28 cellular contexts compared by ENCODE assay signal in genomic region chr16:7016986-7017385, GRCh38.
"Had no signal": no experiment of that assay in that cellular context is flagged by ENCODE, and none has a peak within 500 bp of the region (broad histone marks: within the 10 kb centered on the region; RNA-seq: fewer than 3 reads in every experiment).

No MANE protein-coding gene starts in this region.

- ATAC-seq: activated CD8-positive, alpha-beta memory T cell treated with anti-CD3 and anti-CD28 coated beads, Interleukin-2, amount 10 ng/mL, durations not matched to agents 7 days and 5 days; activated CD8-positive, alpha-beta T cell treated with anti-CD3 and anti-CD28 coated beads, Interleukin-2, amount 10 ng/mL, durations not matched to agents 7 days and 5 days; activated naive CD8-positive, alpha-beta T cell treated with anti-CD3 and anti-CD28 coated beads, Interleukin-2, amount 50 U/mL, for 24 hours; body of pancreas had no signal

- H3K27ac ChIP-seq: body of pancreas, brain microvascular endothelial cell, breast epithelium, VCaP had no signal

- H3K4me3 ChIP-seq: body of pancreas, breast epithelium had no signal

- DNase-seq: activated B cell treated with CpG ODN at 0.5 μM for 24 hours; activated CD4-positive, alpha-beta memory T cell treated with anti-CD3 and anti-CD28 coated beads, Interleukin-2, amount 10 ng/mL, durations not matched to agents 7 days and 5 days; activated CD4-positive, alpha-beta T cell treated with anti-CD3 and anti-CD28 coated beads for 4 hours; activated CD4-positive, alpha-beta T cell treated with anti-CD3 and anti-CD28 coated beads, Interleukin-2, amount 10 ng/mL, durations not matched to agents 7 days and 5 days; activated CD4-positive, alpha-beta T cell treated with anti-CD3 and anti-CD28 coated beads, Interleukin-2, amount 50 U/mL, for 48 hours; activated CD4-positive, CD25-positive, alpha-beta regulatory T cell treated with anti-CD3 and anti-CD28 coated beads, Interleukin-2, amount 50 U/mL, for 72 hours; activated CD8-positive, alpha-beta memory T cell treated with anti-CD3 and anti-CD28 coated beads for 24 hours; activated CD8-positive, alpha-beta memory T cell treated with anti-CD3 and anti-CD28 coated beads, Interleukin-2, amount 10 ng/mL, durations not matched to agents 7 days and 5 days; activated CD8-positive, alpha-beta memory T cell treated with anti-CD3 and anti-CD28 coated beads, Interleukin-2, amount 50 U/mL, for 48 hours; activated CD8-positive, alpha-beta T cell treated with anti-CD3 and anti-CD28 coated beads, Interleukin-2, amount 10 ng/mL, durations not matched to agents 7 days and 5 days; activated effector memory CD4-positive, alpha-beta T cell treated with Interleukin-2 at 50 U/mL for 16 hours; activated gamma-delta T cell; activated naive CD4-positive, alpha-beta T cell treated with anti-CD3 and anti-CD28 coated beads, Interleukin-2, amount 10 ng/mL, durations not matched to agents 7 days and 5 days; activated naive CD4-positive, alpha-beta T cell treated with Interleukin-2 at 50 U/mL for 16 hours; activated naive CD8-positive, alpha-beta T cell treated with anti-CD3 and anti-CD28 coated beads, Interleukin-2, amount 10 ng/mL, durations not matched to agents 7 days and 5 days; activated naive CD8-positive, alpha-beta T cell treated with anti-CD3 and anti-CD28 coated beads, Interleukin-2, amount 50 U/mL, for 24 hours; activated T-cell treated with anti-CD3 and anti-CD28 coated beads, Interleukin-2, amount 50 U/mL, for 24 hours; activated T-cell treated with anti-CD3 and anti-CD28 coated beads, Interleukin-2, amount 50 U/mL, for 48 hours; amniotic stem cell; aorta; body of pancreas; brain microvascular endothelial cell; central memory CD4-positive, alpha-beta T cell; T-helper 1 cell; T-helper 2 cell; T-helper 9 cell had no signal

- H3K4me1 ChIP-seq: body of pancreas, breast epithelium had no signal

- H3K36me3 ChIP-seq: brain microvascular endothelial cell, breast epithelium had no signal

- H3K27me3 ChIP-seq: body of pancreas, brain microvascular endothelial cell, breast epithelium had no signal

- H3K9me3 ChIP-seq: body of pancreas had no signal
